In genomic region chr19:12720851-12721655, GRCh38 we compare ENCODE assay signal across 9 cellular contexts. TPM values are rescaled to one million over a fixed set of nuclear protein-coding genes. Genes with fewer than 3 reads are reported as not detected.
A peak's percentile ranks its signal among the peaks of the same experiment; 100 is the strongest.
DNase-seq lines count a peak whose midpoint lies in the region; ATAC-seq, FAIRE-seq and TF ChIP-seq lines count a peak whose summit lies in the region.
"Had no signal": no experiment of that assay in that cellular context is flagged by ENCODE, and none has a peak within 500 bp of the region (broad histone marks: within the 10 kb centered on the region; RNA-seq: fewer than 3 reads in every experiment).

No MANE protein-coding gene starts in this region.

- peaks cover 20% of the 10 kb centered on the region for H3K36me3 Mint-ChIP-seq in brain

- H3K27ac ChIP-seq in substantia nigra (ENCODE audit: low read depth, low read length, poor library complexity, severe bottlenecking) = peak overlapping the region; percentile 91

- TF ChIP-seq CTCF in AG09309 (IDR thresholded peaks at IDR 0.05; ENCODE audit: control insufficient read depth, insufficient read depth, low read depth, low read length, missing control alignments) (no peak), brain (conservative IDR thresholded peaks at IDR 0.05) (no peak)

- DNase-seq in AG09309 (ENCODE audit: low read depth) (no peak), Kasumi-1 (lab: John Stamatoyannopoulos, UW) (peak; percentile 9 to 30), kidney tubule cell (ENCODE audit: low spot score) (peak; percentile 7), substantia nigra (lab: John Stamatoyannopoulos, UW) (peak in 16 of 49 donors; percentile 13 to 59 (median 33)), HTR-8/SVneo (ENCODE audit: insufficient read length, low spot score) (no peak)

- peak overlapping the region; percentile 77 for H3K4me3 ChIP-seq in AG09309 (ENCODE audit: control insufficient read depth, low read depth, low read length)

- H3K27me3 Mint-ChIP-seq in brain = peaks cover 10% of the 10 kb centered on the region

- no peaks in the 10 kb centered on the region for H3K9me3 Mint-ChIP-seq in brain

- peaks cover 47% of the 10 kb centered on the region for H3K4me1 Mint-ChIP-seq in brain

- ATAC-seq in GM18909 (IDR thresholded peaks at IDR 0.05; ENCODE audit: poor library complexity, unreplicated experiment) = no peak
- ATAC-seq in HG02870 (IDR thresholded peaks at IDR 0.05; ENCODE audit: unreplicated experiment) = no peak

- H3K4me3 Mint-ChIP-seq in brain = peak overlapping the region; percentile 94 to 99 (median 97)

- H3K27ac Mint-ChIP-seq in brain = peak overlapping the region; percentile 98 to 99 (median 99)

- FAIRE-seq in HTR-8/SVneo (lab: Jason Lieb, UNC) = no peak
- FAIRE-seq: frontal cortex had no signal

RNA-seq across cellular contexts. Expression of gene TNPO2, which starts 2.7 kb away (rescaled TPM):
- polyA plus RNA-seq in brain (ENCODE audit: insufficient read depth, low read depth, low replicate concordance) = 119 TPM

RNA-seq across cellular contexts. Expression of gene TRIR, which starts 13.4 kb away (rescaled TPM):
- 303 TPM for polyA plus RNA-seq in brain (ENCODE audit: insufficient read depth, low read depth, low replicate concordance)

RNA-seq across cellular contexts. Expression of gene GET3, which starts 16.2 kb away (rescaled TPM):
- 138 TPM for polyA plus RNA-seq in brain (ENCODE audit: insufficient read depth, low read depth, low replicate concordance)

RNA-seq across cellular contexts. Expression of gene FBXW9, which starts 24.6 kb away (rescaled TPM):
- 10.7 TPM for polyA plus RNA-seq in brain (ENCODE audit: insufficient read depth, low read depth, low replicate concordance)

RNA-seq across cellular contexts. Expression of gene BEST2, which starts 30.5 kb away (rescaled TPM):
- 0.20 TPM for polyA plus RNA-seq in brain (ENCODE audit: insufficient read depth, low read depth, low replicate concordance)

Comparison
In these comparisons a context has a peak if more than half of its experiments do, and no peak if none do; other contexts are left out.
1. DNase-seq: peak in Kasumi-1 (2 of 2) and kidney tubule cell (single experiment); none in AG09309 (single experiment) and HTR-8/SVneo (single experiment).